Comparison of ENCODE assay signal across 19 cellular contexts in the genomic region with DNA sequence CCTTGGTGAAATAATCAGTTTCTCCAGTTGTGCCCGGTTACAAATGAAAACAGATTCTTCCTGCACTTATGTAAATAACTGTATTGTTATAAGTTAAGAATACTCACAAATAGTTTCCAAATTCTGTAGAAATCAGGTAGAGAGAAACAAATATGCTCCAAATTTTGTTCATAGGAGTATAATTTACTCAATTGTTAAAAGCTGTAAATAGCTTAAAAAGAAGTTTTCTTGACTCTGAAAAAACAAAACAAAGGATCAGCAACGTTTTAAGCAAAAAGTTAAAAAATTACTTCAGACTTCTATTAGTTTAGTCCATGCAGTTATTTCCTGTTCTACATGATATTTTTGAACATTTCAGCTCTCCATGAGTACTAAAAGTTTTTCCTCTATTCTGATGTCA. TPM values are rescaled to one million over a fixed set of nuclear protein-coding genes. Genes with fewer than 3 reads are reported as not detected.
A peak's percentile ranks its signal among the peaks of the same experiment; 100 is the strongest.
DNase-seq lines count a peak whose midpoint lies in the region; ATAC-seq, FAIRE-seq and TF ChIP-seq lines count a peak whose summit lies in the region.
"Had no signal": no experiment of that assay in that cellular context is flagged by ENCODE, and none has a peak within 500 bp of the region (broad histone marks: within the 10 kb centered on the region; RNA-seq: fewer than 3 reads in every experiment).

No MANE protein-coding gene starts in this region.

- no peak overlapping the region for H4K5ac ChIP-seq in mesendoderm (ENCODE audit: low read length)

- in situ Hi-C loops in astrocyte of the spinal cord (cut with HindIII; ENCODE audit: low sequenced_read_pairs): no loop called here

- no CpG with 5 or more reads among the region's 2 CpGs for WGBS in mesendoderm (ENCODE audit: extremely low coverage, insufficient coverage, low lambda C conversion rate)

- H3K4me1 ChIP-seq in HEK293 (ENCODE audit: control insufficient read depth, insufficient read depth, low read length): no peaks in the 10 kb centered on the region
- H3K4me1 ChIP-seq in mesendoderm (ENCODE audit: control insufficient read depth, low read depth, low read length): no peaks in the 10 kb centered on the region
- H3K4me1 ChIP-seq: HAP-1 had no signal

- no peak for FAIRE-seq in frontal cortex (lab: Jason Lieb, UNC)
- FAIRE-seq: GM12891, GM18507, H54 had no signal

- H3K23ac ChIP-seq in mesendoderm (ENCODE audit: low read length): no peak overlapping the region

- H3K27me3 ChIP-seq in mesendoderm (ENCODE audit: insufficient read depth, low read length, poor library complexity): no peaks in the 10 kb centered on the region

- no peak overlapping the region for H2BK120ac ChIP-seq in mesendoderm (ENCODE audit: low read depth, low read length)

- no peak overlapping the region for H2AK5ac ChIP-seq in mesendoderm (ENCODE audit: low read length)

- no peak overlapping the region for H3K18ac ChIP-seq in mesendoderm (ENCODE audit: low read length)

- no peak for ATAC-seq in HG02798 (IDR thresholded peaks at IDR 0.05; ENCODE audit: poor library complexity, unreplicated experiment)

- H3K9ac ChIP-seq in mesendoderm (ENCODE audit: low read length): no peak overlapping the region

- H3K27ac ChIP-seq in HEK293 (ENCODE audit: extremely low read depth, low read depth, low read length): no peak overlapping the region
- H3K27ac ChIP-seq in mesendoderm (ENCODE audit: low read depth, low read length): no peak overlapping the region

- no peaks in the 10 kb centered on the region for H3K36me3 ChIP-seq in HEK293 (ENCODE audit: control insufficient read depth in 2 of 2, insufficient read depth in 1 of 2, low read length in 2 of 2)
- no peaks in the 10 kb centered on the region for H3K36me3 ChIP-seq in mesendoderm (ENCODE audit: control insufficient read depth, insufficient read depth, low read length)
- H3K36me3 ChIP-seq: HAP-1 had no signal

- H3K56ac ChIP-seq in mesendoderm (ENCODE audit: low read length): no peak overlapping the region

- H3K4me3 ChIP-seq in HEK293 (ENCODE audit: low read depth, low read length) (no peak overlapping the region), astrocyte of the spinal cord (ENCODE audit: low read depth, low read length) (no peak overlapping the region), mesendoderm (ENCODE audit: low read length) (no peak overlapping the region)
- H3K4me3 ChIP-seq: HAP-1 had no signal

- no peak overlapping the region for H3K4ac ChIP-seq in mesendoderm (ENCODE audit: low read depth, low read length)

- no peaks in the 10 kb centered on the region for H3K79me1 ChIP-seq in mesendoderm (ENCODE audit: low read length)

- no peaks in the 10 kb centered on the region for H3K79me2 ChIP-seq in mesendoderm (ENCODE audit: control insufficient read depth, insufficient read depth, low read length)

- POLR2A ChIA-PET in HEK293 (lab: Yijun Ruan, JAX): no interaction called here

- H3K9me3 ChIP-seq in HEK293 (ENCODE audit: control insufficient read depth, insufficient read depth, low read depth, low read length): no peaks in the 10 kb centered on the region

- no peak overlapping the region for H3K4me2 ChIP-seq in mesendoderm (ENCODE audit: low read length)

- TF ChIP-seq CTCF in HEK293 (tag by site-specific recombination; IDR thresholded peaks at IDR 0.05) (no peak), astrocyte of the spinal cord (IDR thresholded peaks at IDR 0.05; ENCODE audit: low read depth, low read length) (no peak)

- CTCF ChIA-PET in HEK293 (lab: Yijun Ruan, JAX): no interaction called here

- H2BK5ac ChIP-seq in mesendoderm (ENCODE audit: low read length): no peak overlapping the region

- DNase-seq in NAMALWA (ENCODE audit: low spot score) (peak; percentile 21), astrocyte of the spinal cord (ENCODE audit: low read depth, low spot score) (peak; percentile 17), mesendoderm (peak; percentile 9), NCI-H2171 treated with DMSO at 0.1 percent for 48 hours (lab: John Stamatoyannopoulos, UW) (no peak), frontal cortex (ENCODE audit: low spot score in 2 of 2) (no peak)
- no peak for DNase-seq in NK-92 treated with Interleukin-12 subunit alpha and Interleukin-12 subunit beta, amount 100 ng/mL, for 24 hours (lab: John Stamatoyannopoulos, UW)
- DNase-seq: C1 segment of cervical spinal cord; CD4-positive, alpha-beta memory T cell; COR-L47; DMS153; DMS79 treated with DMSO at 0.1 percent for 48 hours; GF-D8; GOT3 had no signal

- H4K8ac ChIP-seq in mesendoderm (ENCODE audit: low read depth, low read length): no peak overlapping the region

- H2BK15ac ChIP-seq in mesendoderm (replicated peaks; ENCODE audit: low read depth): no peak overlapping the region

TF ChIP-seq in HEK293, 187 proteins besides CTCF, POLR2A, EP300 and RAD21:
- TF ChIP-seq ZNF26 (tag by site-specific recombination; IDR thresholded peaks at IDR 0.05): peak; percentile 36; the same call in 1 of the 2 replicates
- peak; percentile 92 for TF ChIP-seq SETDB1 (IDR thresholded peaks at IDR 0.05; ENCODE audit: insufficient read length, low read length)
- no peak for TF ChIP-seq ZNF792 (tag by site-specific recombination; IDR thresholded peaks at IDR 0.05)
TF ChIP-seq in HEK293: peak in this region for 2.

RNA-seq across cellular contexts. Expression of gene SLC38A4, which starts 30.0 kb away (rescaled TPM):
- 4.5 TPM for polyA plus RNA-seq in mesendoderm (2013, experiment 1 of 2)
- 4.3 TPM for polyA plus RNA-seq in mesendoderm (2013, experiment 2 of 2)
- total RNA-seq in frontal cortex: 0.41 TPM
- total RNA-seq: CD4-positive, alpha-beta memory T cell had no signal
- polyA plus RNA-seq: CD4-positive, alpha-beta memory T cell had no signal

Comparison
In these comparisons a context has a peak if more than half of its experiments do, and no peak if none do; other contexts are left out.
1. DNase-seq: peak in NAMALWA (single experiment), astrocyte of the spinal cord (single experiment) and mesendoderm (single experiment); none in NCI-H2171 treated with DMSO at 0.1 percent for 48 hours (single experiment), frontal cortex (0 of 2) and NK-92 treated with Interleukin-12 subunit alpha and Interleukin-12 subunit beta, amount 100 ng/mL, for 24 hours (single experiment).